In the genomic region with DNA sequence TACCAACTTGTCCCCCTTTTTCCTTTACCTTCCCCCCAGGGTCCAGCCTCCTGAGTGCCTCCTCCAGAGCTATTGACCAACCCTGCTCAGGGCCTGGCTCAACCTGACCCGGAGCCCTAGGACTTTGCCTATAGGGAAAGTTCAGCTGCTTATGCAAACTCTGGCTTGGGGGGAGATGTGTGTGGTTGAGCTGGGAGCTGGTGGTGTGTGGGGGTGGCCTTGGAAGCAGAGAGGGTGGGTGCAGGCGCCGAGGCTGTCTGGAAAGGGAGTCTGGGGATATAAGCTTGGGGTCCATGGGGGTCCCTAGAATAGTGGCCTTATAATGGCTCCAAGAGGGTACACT, we compare ENCODE assay signal across 17 cellular contexts. TPM values are rescaled to one million over a fixed set of nuclear protein-coding genes. Genes with fewer than 3 reads are reported as not detected.
DNase-seq lines count a peak whose midpoint lies in the region; ATAC-seq and TF ChIP-seq lines count a peak whose summit lies in the region.
"Had no signal": no experiment of that assay in that cellular context is flagged by ENCODE, and none has a peak within 500 bp of the region (broad histone marks: within the 10 kb centered on the region; RNA-seq: fewer than 3 reads in every experiment).

No MANE protein-coding gene starts in this region.

- peak overlapping the region; percentile 52 for H3K4me3 Mint-ChIP-seq in activated CD4-positive, alpha-beta T cell treated with anti-CD3 and anti-CD28 coated beads, Interleukin-2, amount 10 ng/mL, durations not matched to agents 24 days and 14 days
- H3K4me3 Mint-ChIP-seq in stimulated activated effector memory CD8-positive, alpha-beta T cell treated with anti-CD3 and anti-CD28 coated beads, Interleukin-12 subunit alpha, Interleukin-12 subunit beta, amount 100 ng/mL, for 72 hours, result no peak overlapping the region
- H3K4me3 Mint-ChIP-seq: endodermal cell, WTC11 had no signal

- H3K4me2 ChIP-seq in OCI-LY7 (ENCODE audit: low read length), result peak overlapping the region; percentile 19; the same call in 1 of the 2 replicates

- H3K9me3 ChIP-seq in OCI-LY7 (ENCODE audit: low read length) (no peaks in the 10 kb centered on the region), muscle layer of duodenum (ENCODE audit: control insufficient read depth in 1 of 2, low read length in 2 of 2) (no peaks in the 10 kb centered on the region)
- H3K9me3 ChIP-seq: heart left ventricle had no signal

- H3K27me3 Mint-ChIP-seq in activated CD4-positive, alpha-beta T cell treated with anti-CD3 and anti-CD28 coated beads, Interleukin-2, amount 10 ng/mL, durations not matched to agents 24 days and 14 days, result no peaks in the 10 kb centered on the region
- H3K27me3 Mint-ChIP-seq: CD4-positive, CD25-positive, alpha-beta regulatory T cell had no signal

- BruUV-seq in OCI-LY7 (replicated peaks; lab: Mats Ljungman, UMichigan), result no TSS peak

- no peaks in the 10 kb centered on the region for H3K9me2 ChIP-seq in OCI-LY7 (ENCODE audit: insufficient read depth, low read length)

- no peaks in the 10 kb centered on the region for H3K9me3 Mint-ChIP-seq in activated CD4-positive, alpha-beta T cell treated with anti-CD3 and anti-CD28 coated beads, Interleukin-2, amount 10 ng/mL, durations not matched to agents 24 days and 14 days
- no peaks in the 10 kb centered on the region for H3K9me3 Mint-ChIP-seq in stimulated activated effector memory CD8-positive, alpha-beta T cell treated with anti-CD3 and anti-CD28 coated beads, Interleukin-12 subunit alpha, Interleukin-12 subunit beta, amount 100 ng/mL, for 72 hours
- H3K9me3 Mint-ChIP-seq: CD4-positive, CD25-positive, alpha-beta regulatory T cell; endodermal cell; WTC11 had no signal

- H3K4me3 ChIP-seq in OCI-LY7 (ENCODE audit: low read depth, low read length, poor library complexity, severe bottlenecking) (no peak overlapping the region), muscle layer of duodenum (ENCODE audit: low read depth in 1 of 2, low read length in 2 of 2) (no peak overlapping the region)
- H3K4me3 ChIP-seq: heart left ventricle, skin epidermis had no signal

- H4K20me1 ChIP-seq in OCI-LY7 (ENCODE audit: insufficient read depth, low read length), result no peaks in the 10 kb centered on the region

- CTCF ChIA-PET in OCI-LY7 (lab: Charles Lee; ENCODE audit: unreplicated experiment), result no interaction called here

- no peak for TF ChIP-seq CTCF in OCI-LY7 (conservative IDR thresholded peaks at IDR 0.05; ENCODE audit: low read length)

- POLR2A ChIA-PET in OCI-LY7 (lab: Charles Lee), result interaction anchor here (0.6 to 1.1 kb wide), 4 partner anchors 31 to 265 kb away, joined by 3 read pairs; a partner anchor contains a TSS

- no peaks in the 10 kb centered on the region for H3K27me3 ChIP-seq in muscle layer of duodenum (ENCODE audit: low read depth, low read length)
- H3K27me3 ChIP-seq: heart left ventricle had no signal

- H3K79me2 ChIP-seq in OCI-LY7 (ENCODE audit: insufficient read depth, low read depth, low read length), result no peaks in the 10 kb centered on the region

- peak overlapping the region; percentile 49 for H3K27ac Mint-ChIP-seq in activated CD4-positive, alpha-beta T cell treated with anti-CD3 and anti-CD28 coated beads, Interleukin-2, amount 10 ng/mL, durations not matched to agents 24 days and 14 days
- peak overlapping the region; percentile 60 for H3K27ac Mint-ChIP-seq in stimulated activated effector memory CD8-positive, alpha-beta T cell treated with anti-CD3 and anti-CD28 coated beads, Interleukin-12 subunit alpha, Interleukin-12 subunit beta, amount 100 ng/mL, for 72 hours
- H3K27ac Mint-ChIP-seq: endodermal cell, WTC11 had no signal

- H3K36me3 ChIP-seq in OCI-LY7 (ENCODE audit: insufficient read depth, low read length) (no peaks in the 10 kb centered on the region), muscle layer of duodenum (ENCODE audit: control insufficient read depth in 1 of 2, insufficient read depth in 2 of 2, low read length in 2 of 2) (no peaks in the 10 kb centered on the region)
- H3K36me3 ChIP-seq: heart left ventricle had no signal

- H3K27ac ChIP-seq in OCI-LY7 (ENCODE audit: low read depth, low read length, poor library complexity, severe bottlenecking) (no peak overlapping the region), muscle layer of duodenum (ENCODE audit: low read length) (peak overlapping the region; percentile 31)
- H3K27ac ChIP-seq: skin epidermis had no signal

- no peak for DNase-seq in activated CD4-positive, alpha-beta T cell treated with anti-CD3 and anti-CD28 coated beads, Interleukin-2, amount 10 ng/mL, durations not matched to agents 24 days and 14 days
- DNase-seq in activated CD4-positive, alpha-beta T cell treated with anti-CD3 and anti-CD28 coated beads, Interleukin-2, amount 50 U/mL, for 1 hour, result no peak
- DNase-seq in OCI-LY7 (ENCODE audit: low spot score), result no peak
- DNase-seq in stimulated activated effector memory CD8-positive, alpha-beta T cell treated with anti-CD3 and anti-CD28 coated beads, Interleukin-12 subunit alpha, Interleukin-12 subunit beta, amount 100 ng/mL, for 72 hours (ENCODE audit: low spot score in 2 of 2), result no peak
- DNase-seq in NCI-H226, result no peak
- no peak for DNase-seq in medulla oblongata (ENCODE audit: extremely low spot score)
- DNase-seq: CD4-positive, CD25-positive, alpha-beta regulatory T cell; endodermal cell; NCI-H1417; NCI-H69; SHP77 treated with DMSO at 0.1 percent for 48 hours; stimulated activated CD4-positive, alpha-beta T cell treated with anti-CD3 and anti-CD28 coated beads, Interleukin-2, amount 100 ng/mL, for 48 hours had no signal

- H3K4me1 Mint-ChIP-seq in activated CD4-positive, alpha-beta T cell treated with anti-CD3 and anti-CD28 coated beads, Interleukin-2, amount 10 ng/mL, durations not matched to agents 24 days and 14 days, result peaks cover 44% of the 10 kb centered on the region
- H3K4me1 Mint-ChIP-seq in stimulated activated effector memory CD8-positive, alpha-beta T cell treated with anti-CD3 and anti-CD28 coated beads, Interleukin-12 subunit alpha, Interleukin-12 subunit beta, amount 100 ng/mL, for 72 hours, result peaks cover 39% of the 10 kb centered on the region
- H3K4me1 Mint-ChIP-seq: endodermal cell had no signal

- no peaks in the 10 kb centered on the region for H3K36me3 Mint-ChIP-seq in activated CD4-positive, alpha-beta T cell treated with anti-CD3 and anti-CD28 coated beads, Interleukin-2, amount 10 ng/mL, durations not matched to agents 24 days and 14 days (ENCODE audit: low read depth)
- no peaks in the 10 kb centered on the region for H3K36me3 Mint-ChIP-seq in stimulated activated effector memory CD8-positive, alpha-beta T cell treated with anti-CD3 and anti-CD28 coated beads, Interleukin-12 subunit alpha, Interleukin-12 subunit beta, amount 100 ng/mL, for 72 hours
- H3K36me3 Mint-ChIP-seq: CD4-positive, CD25-positive, alpha-beta regulatory T cell; WTC11 had no signal

- H2AFZ ChIP-seq in OCI-LY7 (ENCODE audit: low read length), result peak overlapping the region; percentile 60; the same call in 1 of the 2 replicates

- intact Hi-C loops in activated CD4-positive, alpha-beta T cell treated with anti-CD3 and anti-CD28 coated beads, Interleukin-2, amount 10 ng/mL, durations not matched to agents 24 days and 14 days (cut with micrococcal nuclease), result no loop called here
- intact Hi-C loops in OCI-LY7 (cut with micrococcal nuclease; ENCODE audit: unreplicated experiment), result no loop called here

- ATAC-seq in stimulated activated effector memory CD8-positive, alpha-beta T cell treated with anti-CD3 and anti-CD28 coated beads, Interleukin-12 subunit alpha, Interleukin-12 subunit beta, amount 100 ng/mL, for 72 hours, result no peak
- no peak for ATAC-seq in GM19463 (IDR thresholded peaks at IDR 0.05; ENCODE audit: unreplicated experiment)
- ATAC-seq: WTC11 had no signal

- H3K4me1 ChIP-seq in OCI-LY7 (ENCODE audit: insufficient read depth, low read length, poor library complexity, severe bottlenecking), result peaks cover 36% of the 10 kb centered on the region
- peaks cover 28 to 65% of the 10 kb centered on the region in 2 donors for H3K4me1 ChIP-seq in muscle layer of duodenum (ENCODE audit: control insufficient read depth in 1 of 2, insufficient read depth in 2 of 2, low read length in 2 of 2)

RNA-seq across cellular contexts. Expression of a gene that starts 14.1 kb away (rescaled TPM):
- 1.4 and 1.5 TPM in 2 replicates for total RNA-seq in activated CD4-positive, alpha-beta T cell treated with anti-CD3 and anti-CD28 coated beads, Interleukin-2, amount 10 ng/mL, durations not matched to agents 24 days and 14 days
- total RNA-seq in OCI-LY7 (2014; rRNA removed; shearing (Covaris generic)), result 0.16 and 0.33 TPM in 2 replicates
- 0.37 and 0.49 TPM in 2 replicates for total RNA-seq in OCI-LY7 (2022)
